13 cellular contexts compared by ENCODE assay signal in the genomic region with DNA sequence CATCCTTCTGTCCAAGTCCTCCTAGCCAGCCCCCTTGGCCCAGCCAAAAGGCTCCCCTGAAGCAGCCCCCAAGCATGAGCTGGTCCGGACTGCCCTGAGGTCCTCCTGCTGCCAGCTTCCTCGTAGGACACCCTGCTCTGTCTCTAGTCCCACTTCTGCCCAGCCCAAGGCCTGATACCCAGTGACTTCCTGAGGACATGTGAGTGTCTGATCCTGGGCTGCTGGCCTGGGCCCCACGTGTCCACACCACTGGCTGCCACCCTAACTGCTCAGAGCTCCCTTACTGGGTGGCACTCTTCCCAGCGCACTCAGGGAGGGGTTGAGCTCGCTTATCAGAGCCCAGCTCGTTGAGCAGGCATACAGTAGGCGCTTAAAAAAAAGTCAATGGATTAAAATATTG.
"Had no signal": no experiment of that assay in that cellular context is flagged by ENCODE, and none has a peak within 500 bp of the region (broad histone marks: within the 10 kb centered on the region; RNA-seq: fewer than 3 reads in every experiment).

No MANE protein-coding gene starts in this region.

- ATAC-seq: activated T-cell treated with anti-CD3 and anti-CD28 coated beads, Interleukin-2, amount 50 U/mL, for 72 hours; naive thymus-derived CD8-positive, alpha-beta T cell had no signal

- H2AFZ ChIP-seq: hepatocyte had no signal

- H3K27ac ChIP-seq: ascending aorta, hepatocyte, tibial artery, vagina had no signal

- H3K27ac Mint-ChIP-seq: activated CD4-positive, alpha-beta memory T cell treated with anti-CD3 and anti-CD28 coated beads for 36 hours; activated T-cell treated with anti-CD3 and anti-CD28 coated beads, Interleukin-2, amount 50 U/mL, for 72 hours; progenitor cell of endocrine pancreas had no signal

- H3K9me3 ChIP-seq: vagina had no signal

- H3K27me3 Mint-ChIP-seq: progenitor cell of endocrine pancreas had no signal

- H3K4me1 Mint-ChIP-seq: naive thymus-derived CD8-positive, alpha-beta T cell had no signal

- H3K4me3 Mint-ChIP-seq: activated CD4-positive, alpha-beta memory T cell treated with anti-CD3 and anti-CD28 coated beads for 36 hours; activated T-cell treated with anti-CD3 and anti-CD28 coated beads, Interleukin-2, amount 50 U/mL, for 72 hours; naive thymus-derived CD8-positive, alpha-beta T cell had no signal

- H3K4me3 ChIP-seq: ascending aorta, hepatocyte, lung, tibial artery, vagina had no signal

- H3K4me1 ChIP-seq: ascending aorta, tibial artery, vagina had no signal

- DNase-seq: activated CD4-positive, alpha-beta memory T cell treated with anti-CD3 and anti-CD28 coated beads for 36 hours; activated gamma-delta T cell treated with Interleukin-2 at 50 U/mL for 16 hours; activated T-cell treated with anti-CD3 and anti-CD28 coated beads, Interleukin-2, amount 50 U/mL, for 72 hours; kidney; naive thymus-derived CD8-positive, alpha-beta T cell; stimulated activated CD4-positive, alpha-beta T cell treated with anti-CD3 and anti-CD28 coated beads, Interleukin-15, amount 100 ng/mL, for 24 hours; stimulated activated CD4-positive, alpha-beta T cell treated with anti-CD3 and anti-CD28 coated beads, Interleukin-4, amount 100 ng/mL, for 4 hours; tibial artery had no signal

- H3K4me2 ChIP-seq: hepatocyte had no signal

- H3K27me3 ChIP-seq: ascending aorta, hepatocyte, vagina had no signal

- H3K36me3 ChIP-seq: ascending aorta, tibial artery, vagina had no signal
